30 cellular contexts compared by ENCODE assay signal in the genomic region with DNA sequence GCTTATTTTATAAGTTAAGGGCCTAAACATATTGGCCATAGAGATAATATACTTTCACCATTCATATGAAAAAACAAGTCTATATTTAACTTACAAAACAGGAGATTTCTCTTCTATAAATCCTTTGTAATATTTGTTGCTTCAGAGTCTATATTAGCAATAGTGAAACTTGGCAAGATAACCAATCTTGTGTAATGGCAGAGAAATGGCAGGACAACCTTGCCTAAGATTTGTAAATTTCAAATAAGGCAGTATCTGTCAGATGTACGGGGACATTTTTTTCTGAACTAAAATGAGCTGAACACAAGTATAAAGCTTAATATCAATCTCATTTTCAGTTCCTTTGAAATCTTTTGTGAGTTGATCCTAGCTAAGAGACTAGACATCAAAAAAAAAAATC.
"Had no signal": no experiment of that assay in that cellular context is flagged by ENCODE, and none has a peak within 500 bp of the region (broad histone marks: within the 10 kb centered on the region; RNA-seq: fewer than 3 reads in every experiment).

No MANE protein-coding gene starts in this region.

- H3K9me3 ChIP-seq: psoas muscle, spleen, thoracic aorta, uterus had no signal

- H3K4me1 ChIP-seq: parathyroid adenoma, psoas muscle, spleen, uterus had no signal

- H3K36me3 ChIP-seq: cardiac muscle cell, spleen, thoracic aorta, uterus had no signal

- ATAC-seq: activated naive CD8-positive, alpha-beta T cell treated with anti-CD3 and anti-CD28 coated beads, Interleukin-2, amount 50 U/mL, for 24 hours; activated T-cell treated with anti-CD3 and anti-CD28 coated beads, Interleukin-2, amount 50 U/mL, for 4 hours; activated T-helper 17 cell treated with anti-CD3 and anti-CD28 coated beads, Interleukin-2, amount 50 U/mL, for 72 hours; left cardiac atrium; naive thymus-derived CD8-positive, alpha-beta T cell; psoas muscle; stimulated activated naive CD8-positive, alpha-beta T cell treated with anti-CD3 and anti-CD28 coated beads, Interleukin-15, Interleukin-2, amounts not matched to agents 100 U/mL and 50 U/mL, for 24 hours had no signal

- H3K27ac ChIP-seq: cardiac muscle cell, coronary artery, dorsolateral prefrontal cortex, parathyroid adenoma, psoas muscle, spleen, thoracic aorta, uterus had no signal

- H3K4me3 ChIP-seq: cardiac muscle cell, coronary artery, dorsolateral prefrontal cortex, psoas muscle, spleen, thoracic aorta, uterus had no signal

- H3K4me3 Mint-ChIP-seq: activated CD4-positive, alpha-beta memory T cell treated with anti-CD3 and anti-CD28 coated beads, Interleukin-2, amount 10 ng/mL, durations not matched to agents 7 days and 5 days; activated CD4-positive, alpha-beta T cell treated with anti-CD3 and anti-CD28 coated beads, Interleukin-2, amount 10 ng/mL, durations not matched to agents 24 days and 14 days; activated naive CD8-positive, alpha-beta T cell treated with anti-CD3 and anti-CD28 coated beads, Interleukin-2, amount 50 U/mL, for 24 hours; activated T-cell treated with anti-CD3 and anti-CD28 coated beads, Interleukin-2, amount 50 U/mL, for 4 hours; activated T-helper 17 cell treated with anti-CD3 and anti-CD28 coated beads, Interleukin-2, amount 50 U/mL, for 72 hours; memory B cell; naive thymus-derived CD8-positive, alpha-beta T cell; neural crest cell; type B pancreatic cell had no signal

- H3K4me1 Mint-ChIP-seq: activated CD4-positive, alpha-beta memory T cell treated with anti-CD3 and anti-CD28 coated beads, Interleukin-2, amount 10 ng/mL, durations not matched to agents 7 days and 5 days; activated CD4-positive, alpha-beta T cell treated with anti-CD3 and anti-CD28 coated beads, Interleukin-2, amount 10 ng/mL, durations not matched to agents 24 days and 14 days; activated naive CD8-positive, alpha-beta T cell treated with anti-CD3 and anti-CD28 coated beads, Interleukin-2, amount 50 U/mL, for 24 hours; activated T-helper 17 cell treated with anti-CD3 and anti-CD28 coated beads, Interleukin-2, amount 50 U/mL, for 72 hours; memory B cell; naive thymus-derived CD8-positive, alpha-beta T cell; neural crest cell had no signal

- H3K9ac ChIP-seq: parathyroid adenoma had no signal

- H3K27ac Mint-ChIP-seq: activated CD4-positive, alpha-beta memory T cell treated with anti-CD3 and anti-CD28 coated beads, Interleukin-2, amount 10 ng/mL, durations not matched to agents 7 days and 5 days; activated CD4-positive, alpha-beta T cell treated with anti-CD3 and anti-CD28 coated beads, Interleukin-2, amount 10 ng/mL, durations not matched to agents 24 days and 14 days; activated naive CD8-positive, alpha-beta T cell treated with anti-CD3 and anti-CD28 coated beads, Interleukin-2, amount 50 U/mL, for 24 hours; activated T-helper 17 cell treated with anti-CD3 and anti-CD28 coated beads, Interleukin-2, amount 50 U/mL, for 72 hours; memory B cell; naive thymus-derived CD8-positive, alpha-beta T cell; type B pancreatic cell had no signal

- H2AFZ ChIP-seq: parathyroid adenoma had no signal

- DNase-seq: activated CD4-positive, alpha-beta memory T cell treated with anti-CD3 and anti-CD28 coated beads, Interleukin-2, amount 10 ng/mL, durations not matched to agents 7 days and 5 days; activated CD4-positive, alpha-beta T cell treated with anti-CD3 and anti-CD28 coated beads, Interleukin-2, amount 10 ng/mL, durations not matched to agents 24 days and 14 days; activated CD4-positive, CD25-positive, alpha-beta regulatory T cell treated with anti-CD3 and anti-CD28 coated beads, Interleukin-2, amount 50 U/mL, for 72 hours; activated CD8-positive, alpha-beta memory T cell treated with anti-CD3 and anti-CD28 coated beads, Interleukin-2, amount 50 U/mL, for 48 hours; activated gamma-delta T cell treated with Interleukin-2 at 50 U/mL for 16 hours; activated naive CD4-positive, alpha-beta T cell treated with anti-CD3 and anti-CD28 coated beads, Interleukin-2, amount 50 U/mL, for 16 hours; activated naive CD8-positive, alpha-beta T cell treated with anti-CD3 and anti-CD28 coated beads, Interleukin-2, amount 50 U/mL, for 24 hours; activated T-cell treated with anti-CD3 and anti-CD28 coated beads, Interleukin-2, amount 50 U/mL, for 4 hours; cerebellar nuclear complex; dorsolateral prefrontal cortex; effector memory CD4-positive, alpha-beta T cell; erythroblast; islet precursor cell; left cardiac atrium; naive thymus-derived CD8-positive, alpha-beta T cell; occipital lobe; psoas muscle; spleen; stimulated activated naive CD8-positive, alpha-beta T cell treated with anti-CD3 and anti-CD28 coated beads, Interleukin-15, Interleukin-2, amounts not matched to agents 100 U/mL and 50 U/mL, for 24 hours; T-helper 2 cell; uterus had no signal

- H3K9me3 Mint-ChIP-seq: activated CD4-positive, alpha-beta memory T cell treated with anti-CD3 and anti-CD28 coated beads, Interleukin-2, amount 10 ng/mL, durations not matched to agents 7 days and 5 days; activated naive CD8-positive, alpha-beta T cell treated with anti-CD3 and anti-CD28 coated beads, Interleukin-2, amount 50 U/mL, for 24 hours; activated T-cell treated with anti-CD3 and anti-CD28 coated beads, Interleukin-2, amount 50 U/mL, for 4 hours; activated T-helper 17 cell treated with anti-CD3 and anti-CD28 coated beads, Interleukin-2, amount 50 U/mL, for 72 hours; memory B cell; naive thymus-derived CD8-positive, alpha-beta T cell; neural crest cell; type B pancreatic cell had no signal

- H3K27me3 ChIP-seq: cardiac muscle cell, dorsolateral prefrontal cortex, spleen, uterus had no signal

- H3K27me3 Mint-ChIP-seq: memory B cell, type B pancreatic cell had no signal

- H3K36me3 Mint-ChIP-seq: memory B cell, type B pancreatic cell had no signal

- FAIRE-seq: frontal cortex had no signal
